8 cellular contexts compared by ENCODE assay signal in genomic region chr2:231556496-231556895, GRCh38. TPM values are rescaled to one million over a fixed set of nuclear protein-coding genes. Genes with fewer than 3 reads are reported as not detected.
"Had no signal": no experiment of that assay in that cellular context is flagged by ENCODE, and none has a peak within 500 bp of the region (broad histone marks: within the 10 kb centered on the region; RNA-seq: fewer than 3 reads in every experiment).

No MANE protein-coding gene starts in this region.

RNA-seq across cellular contexts. Expression of gene NMUR1, which starts 26.3 kb away (rescaled TPM):
- total RNA-seq: HepG2, HT1080, IMR-90, MCF 10A, OCI-LY7, PC-3 had no signal
- polyA plus RNA-seq: HepG2, IMR-90, SK-N-SH had no signal

RNA-seq across cellular contexts. Expression of gene TEX44, which starts 36.2 kb away (rescaled TPM):
- total RNA-seq: HepG2, HT1080, IMR-90, MCF 10A, OCI-LY7, PC-3, SK-MEL-5 had no signal
- polyA plus RNA-seq: HepG2, IMR-90, SK-N-SH had no signal
